ENCODE assay signal across 35 cellular contexts in the genomic region with DNA sequence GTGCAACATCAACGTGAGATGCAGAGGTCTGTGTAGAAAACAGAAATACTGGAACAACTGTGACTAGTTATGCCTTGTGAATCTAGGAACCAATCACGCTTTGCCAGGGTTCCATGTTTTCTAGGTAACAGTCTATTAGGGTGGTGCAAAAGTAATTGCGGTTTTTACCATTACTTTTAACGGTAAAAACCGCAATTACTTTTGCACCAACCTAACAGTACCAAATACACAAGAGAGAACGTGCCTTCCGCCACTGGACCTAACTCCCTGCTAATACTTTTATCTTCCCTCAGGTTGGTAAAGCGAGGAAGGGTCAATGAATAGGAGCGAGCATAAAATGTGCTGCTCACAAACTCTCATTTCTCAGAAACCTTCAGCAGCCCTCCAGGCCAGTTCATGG.
"Had no signal": no experiment of that assay in that cellular context is flagged by ENCODE, and none has a peak within 500 bp of the region (broad histone marks: within the 10 kb centered on the region; RNA-seq: fewer than 3 reads in every experiment).

No MANE protein-coding gene starts in this region.

- H3K36me3 ChIP-seq: MG63 had no signal

- DNase-seq: Karpas-422, Kasumi-1, MG63, MM.1S, MV-4-11, NCI-H1048, NCI-H1092, NCI-H1092 treated with DMSO at 0.1 percent for 48 hours, NCI-H1105, NCI-H1105 treated with DMSO at 0.1 percent for 48 hours, NCI-H1417, NCI-H1417 treated with DMSO at 0.1 percent for 48 hours, NCI-H1436, NCI-H1436 treated with DMSO at 0.1 percent for 48 hours, NCI-H146, NCI-H1694, NCI-H1694 treated with DMSO at 0.1 percent for 48 hours, NCI-H187, NCI-H187 treated with DMSO at 0.1 percent for 48 hours, NCI-H1930, NCI-H2029, NCI-H2029 treated with DMSO at 0.1 percent for 48 hours, NCI-H2081, NCI-H2081 treated with DMSO at 0.1 percent for 48 hours, NCI-H2107, NCI-H2171, NCI-H2171 treated with DMSO at 0.1 percent for 48 hours, NCI-H2227 treated with DMSO at 0.1 percent for 48 hours, NCI-H226, NCI-H345, NCI-H446, NCI-H446 treated with DMSO at 0.1 percent for 48 hours, NCI-H510A, NCI-H510A treated with DMSO at 0.1 percent for 48 hours, NCI-H524 had no signal

- H3K27me3 ChIP-seq: MG63 had no signal

- H3K9me3 ChIP-seq: MG63 had no signal

- H3K4me3 ChIP-seq: MG63 had no signal
